ENCODE assay signal across 1 cellular context in genomic region chr17:1627987-1628855, GRCh38.
TF ChIP-seq lines count a peak whose summit lies in the region.

TSS of gene SLC43A2 (minus strand) at chr17:1628834. CDS start at chr17:1627874, 960 bp downstream.

TF ChIP-seq in HepG2, 621 proteins besides CTCF, POLR2A, EP300 and RAD21 (continued from another document and continues in another):
- peak; percentile 60; the same call in 1 of the 2 replicates for TF ChIP-seq NR0B2 (CRISPR knock-in tag; IDR thresholded peaks at IDR 0.05)
- TF ChIP-seq CREM (IDR thresholded peaks at IDR 0.05) = no peak
- TF ChIP-seq CREM (CRISPR knock-in tag; IDR thresholded peaks at IDR 0.05) = no peak
- no peak; the same call in 1 of the 2 replicates for TF ChIP-seq ZNF441 (CRISPR knock-in tag; IDR thresholded peaks at IDR 0.05; ENCODE audit: borderline replicate concordance)
- no peak for TF ChIP-seq MEIS2 (CRISPR knock-in tag; IDR thresholded peaks at IDR 0.05)
- TF ChIP-seq KLF15 (CRISPR knock-in tag; IDR thresholded peaks at IDR 0.05; ENCODE audit: borderline replicate concordance) = no peak
- no peak for TF ChIP-seq ZNF7 (CRISPR knock-in tag; IDR thresholded peaks at IDR 0.05)
- peak; percentile 43 for TF ChIP-seq TBX2 (CRISPR knock-in tag; IDR thresholded peaks at IDR 0.05; ENCODE audit: borderline replicate concordance)
- TF ChIP-seq CHD2 (IDR thresholded peaks at IDR 0.05; ENCODE audit: low read depth, low read length) = no peak
- TF ChIP-seq ZNF558 (CRISPR knock-in tag; IDR thresholded peaks at IDR 0.05; ENCODE audit: borderline replicate concordance) = peak; percentile 70; the same call in 1 of the 2 replicates
- no peak for TF ChIP-seq HDAC6 (IDR thresholded peaks at IDR 0.05; ENCODE audit: low read depth, low read length)
- no peak for TF ChIP-seq NR2F2 (IDR thresholded peaks at IDR 0.05; ENCODE audit: borderline replicate concordance, low read depth)
- TF ChIP-seq ELK4 (CRISPR knock-in tag; IDR thresholded peaks at IDR 0.05; ENCODE audit: borderline replicate concordance) = no peak
- TF ChIP-seq CBX5 (CRISPR knock-in tag; IDR thresholded peaks at IDR 0.05; ENCODE audit: borderline replicate concordance) = no peak
- TF ChIP-seq RXRB (CRISPR knock-in tag; IDR thresholded peaks at IDR 0.05; ENCODE audit: borderline replicate concordance) = no peak
- no peak for TF ChIP-seq ZNF598 (CRISPR knock-in tag; IDR thresholded peaks at IDR 0.05; ENCODE audit: borderline replicate concordance)
- TF ChIP-seq ZNF142 (CRISPR knock-in tag; IDR thresholded peaks at IDR 0.05) = peak; percentile 100
- 0 out of 2 replicates have a peak, but pooled peaks have one; percentile 23 for TF ChIP-seq ZNF737 (CRISPR knock-in tag; IDR thresholded peaks at IDR 0.05; ENCODE audit: borderline replicate concordance)
- no peak for TF ChIP-seq ZNF850 (CRISPR knock-in tag; conservative IDR thresholded peaks at IDR 0.05)
- TF ChIP-seq PAXIP1 (CRISPR knock-in tag; conservative IDR thresholded peaks at IDR 0.05) = no peak; the same call in 1 of the 2 replicates
- no peak for TF ChIP-seq TCF7 (IDR thresholded peaks at IDR 0.05; ENCODE audit: low read depth)
- TF ChIP-seq RAD51 (IDR thresholded peaks at IDR 0.05; ENCODE audit: borderline replicate concordance) = no peak
- no peak; the same call in 1 of the 2 replicates for TF ChIP-seq EEA1 (CRISPR knock-in tag; IDR thresholded peaks at IDR 0.05; ENCODE audit: borderline replicate concordance)
- TF ChIP-seq ZNF674 (CRISPR knock-in tag; IDR thresholded peaks at IDR 0.05; ENCODE audit: low read depth) = no peak
- no peak for TF ChIP-seq EED (CRISPR knock-in tag; IDR thresholded peaks at IDR 0.05)
- 0 out of 2 replicates have a peak, but pooled peaks have one; percentile 30 for TF ChIP-seq ZFP41 (CRISPR knock-in tag; IDR thresholded peaks at IDR 0.05; ENCODE audit: borderline replicate concordance)
- no peak for TF ChIP-seq PHF21A (CRISPR knock-in tag; IDR thresholded peaks at IDR 0.05)
- TF ChIP-seq GLI4 (CRISPR knock-in tag; IDR thresholded peaks at IDR 0.05; ENCODE audit: borderline replicate concordance) = peak; percentile 32; the same call in 1 of the 2 replicates
- TF ChIP-seq ZNF879 (CRISPR knock-in tag; IDR thresholded peaks at IDR 0.05) = no peak
- TF ChIP-seq ZNF274 (CRISPR knock-in tag; IDR thresholded peaks at IDR 0.05) = peak; percentile 75
- TF ChIP-seq MATR3 (CRISPR knock-in tag; IDR thresholded peaks at IDR 0.05) = no peak
- TF ChIP-seq ZBTB4 (CRISPR knock-in tag; IDR thresholded peaks at IDR 0.05; ENCODE audit: borderline replicate concordance) = no peak
- TF ChIP-seq TFAP4 (IDR thresholded peaks at IDR 0.05; ENCODE audit: borderline replicate concordance, low read depth) = no peak
- no peak for TF ChIP-seq HOXD1 (CRISPR knock-in tag; IDR thresholded peaks at IDR 0.05)
- 0 out of 2 replicates have a peak, but pooled peaks have one; percentile 21 for TF ChIP-seq SP140L (CRISPR knock-in tag; IDR thresholded peaks at IDR 0.05; ENCODE audit: borderline replicate concordance)
- no peak for TF ChIP-seq ZEB1 (IDR thresholded peaks at IDR 0.05; ENCODE audit: insufficient replicate concordance, low read depth)
- no peak for TF ChIP-seq POLR2AphosphoS5 (IDR thresholded peaks at IDR 0.05; ENCODE audit: low read depth, low read length)
- TF ChIP-seq PATZ1 (CRISPR knock-in tag; IDR thresholded peaks at IDR 0.05) = no peak; the same call in 1 of the 2 replicates
- TF ChIP-seq MTERF4 (CRISPR knock-in tag; IDR thresholded peaks at IDR 0.05) = peak; percentile 16; the same call in 1 of the 2 replicates
- TF ChIP-seq NPAS2 (CRISPR knock-in tag; IDR thresholded peaks at IDR 0.05; ENCODE audit: borderline replicate concordance) = no peak
- TF ChIP-seq AKAP8 (CRISPR knock-in tag; IDR thresholded peaks at IDR 0.05) = no peak
- TF ChIP-seq CCDC6 (CRISPR knock-in tag; IDR thresholded peaks at IDR 0.05) = no peak; the same call in 1 of the 2 replicates
- TF ChIP-seq GATA4 (IDR thresholded peaks at IDR 0.05; ENCODE audit: borderline replicate concordance, low read depth) = no peak
